Comparison of ENCODE assay signal across 1 cellular context in the genomic region with DNA sequence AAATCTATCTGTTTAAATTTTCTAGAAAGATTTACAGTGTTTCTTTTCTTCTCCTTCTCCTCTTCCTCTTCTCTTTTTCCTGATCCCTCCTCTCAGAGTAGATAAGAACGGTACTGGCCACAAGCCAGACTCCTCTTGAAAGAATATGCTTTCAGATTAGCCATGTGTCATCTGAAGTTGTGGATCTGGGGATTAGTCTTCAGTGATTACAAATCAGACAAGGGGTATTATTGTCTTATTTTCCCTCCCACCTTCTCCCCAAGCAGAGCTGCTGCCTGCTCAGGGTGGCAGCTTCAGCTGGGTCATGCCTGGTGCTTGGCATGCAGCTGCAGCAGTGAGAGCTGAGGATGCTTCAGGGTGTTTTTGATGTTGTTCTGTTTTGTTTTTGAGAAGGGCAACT.
TF ChIP-seq lines count a peak whose summit lies in the region.

No MANE protein-coding gene starts in this region.

TF ChIP-seq in GM23338, 12 proteins besides CTCF, POLR2A, EP300 and RAD21:
- TF ChIP-seq EZH2 (IDR thresholded peaks at IDR 0.05; ENCODE audit: low read depth, unreplicated experiment) (no peak), CREB1 (CRISPR knock-in tag; IDR thresholded peaks at IDR 0.05; ENCODE audit: low read depth) (no peak), NANOG (IDR thresholded peaks at IDR 0.05; ENCODE audit: borderline replicate concordance) (no peak), EZH2phosphoT487 (IDR thresholded peaks at IDR 0.05; ENCODE audit: unreplicated experiment) (no peak), ZNF462 (CRISPR knock-in tag; IDR thresholded peaks at IDR 0.05) (no peak), ZNF331 (CRISPR knock-in tag; IDR thresholded peaks at IDR 0.05; ENCODE audit: low read depth) (no peak), POLR2AphosphoS5 (IDR thresholded peaks at IDR 0.05; ENCODE audit: low read depth) (no peak), STAT1 (IDR thresholded peaks at IDR 0.05; ENCODE audit: unreplicated experiment) (no peak), REST (IDR thresholded peaks at IDR 0.05; ENCODE audit: unreplicated experiment) (no peak), ZNF114 (CRISPR knock-in tag; IDR thresholded peaks at IDR 0.05) (no peak), JUNB (IDR thresholded peaks at IDR 0.05; ENCODE audit: unreplicated experiment) (no peak), ETS1 (IDR thresholded peaks at IDR 0.05) (no peak)
